Comparison of ENCODE assay signal across 20 cellular contexts in the genomic region with DNA sequence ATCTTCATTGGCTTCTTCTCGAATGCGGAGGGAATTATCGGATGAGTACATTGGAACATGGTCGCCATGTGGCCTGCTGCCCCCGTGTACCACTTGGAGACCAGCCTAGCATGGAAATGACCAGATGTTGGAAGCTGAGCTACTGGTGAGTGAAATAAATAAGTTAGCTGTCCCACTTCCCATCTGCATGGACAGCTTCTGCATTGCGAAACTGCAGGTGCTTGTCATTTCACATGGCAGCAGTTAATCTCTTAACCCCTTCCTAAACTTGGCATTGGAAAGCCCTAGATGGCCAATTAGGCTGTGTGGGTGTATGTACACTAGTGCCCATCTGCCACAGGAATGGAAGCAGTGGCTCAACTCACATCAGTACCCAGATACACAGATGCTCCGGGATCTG.
DNase-seq lines count a peak whose midpoint lies in the region; ATAC-seq and TF ChIP-seq lines count a peak whose summit lies in the region.
"Had no signal": no experiment of that assay in that cellular context is flagged by ENCODE, and none has a peak within 500 bp of the region (broad histone marks: within the 10 kb centered on the region; RNA-seq: fewer than 3 reads in every experiment).

No MANE protein-coding gene starts in this region.

- no peaks in the 10 kb centered on the region for H3K36me3 ChIP-seq in endodermal cell (ENCODE audit: control insufficient read depth, insufficient read depth, low read length)
- H3K36me3 ChIP-seq: BE2C, Peyer's patch had no signal

- no peak overlapping the region for H3K27ac ChIP-seq in endodermal cell (ENCODE audit: low read depth, low read length)
- H3K27ac ChIP-seq: HL-60, Peyer's patch, SK-N-MC had no signal

- CTCF ChIA-PET in activated naive CD4-positive, alpha-beta T cell treated with anti-CD3 and anti-CD28 coated beads, Interleukin-2, amount 10 ng/mL, durations not matched to agents 7 days and 5 days (lab: Charles Lee) = no interaction called here

- no peaks in the 10 kb centered on the region for H3K9me3 ChIP-seq in endodermal cell (ENCODE audit: control insufficient read depth, low read length)
- H3K9me3 ChIP-seq: BE2C, Peyer's patch had no signal

- H3K27me3 Mint-ChIP-seq in endodermal cell (ENCODE audit: insufficient read depth) = no peaks in the 10 kb centered on the region
- peaks cover 4% of the 10 kb centered on the region for H3K27me3 Mint-ChIP-seq in activated naive CD4-positive, alpha-beta T cell treated with anti-CD3 and anti-CD28 coated beads, Interleukin-2, amount 10 ng/mL, durations not matched to agents 7 days and 5 days

- H3K27ac Mint-ChIP-seq in endodermal cell = no peak overlapping the region
- H3K27ac Mint-ChIP-seq in activated naive CD4-positive, alpha-beta T cell treated with anti-CD3 and anti-CD28 coated beads, Interleukin-2, amount 10 ng/mL, durations not matched to agents 7 days and 5 days = no peak overlapping the region
- H3K27ac Mint-ChIP-seq: CD14-positive monocyte; CD8-positive, alpha-beta memory T cell had no signal

- DNase-seq in Ammon's horn (ENCODE audit: low spot score) (peak; percentile 15), DMS 273 treated with DMSO at 0.1 percent for 48 hours (lab: John Stamatoyannopoulos, UW) (peak; percentile 79), NCI-H524 (lab: John Stamatoyannopoulos, UW) (peak; percentile 90 to 96), renal cortical epithelial cell (ENCODE audit: low read depth) (peak; percentile 14), endodermal cell (no peak)
- DNase-seq in activated naive CD4-positive, alpha-beta T cell treated with anti-CD3 and anti-CD28 coated beads, Interleukin-2, amount 10 ng/mL, durations not matched to agents 7 days and 5 days = no peak
- DNase-seq: BE2C; CD8-positive, alpha-beta memory T cell; DMS153; NCI-H1417; NCI-H1694; NCI-H2029 treated with DMSO at 0.1 percent for 48 hours; NCI-H748 treated with DMSO at 0.1 percent for 48 hours; OCI-M1; Peyer's patch; SIG-M5 had no signal

- ATAC-seq in GM21528 (IDR thresholded peaks at IDR 0.05; ENCODE audit: low FRiP score, unreplicated experiment) = no peak

- H3K27me3 ChIP-seq in endodermal cell (ENCODE audit: control insufficient read depth, insufficient read depth, low read length, poor library complexity, severe bottlenecking) = no peaks in the 10 kb centered on the region
- H3K27me3 ChIP-seq: Peyer's patch had no signal

- no peaks in the 10 kb centered on the region for H3K9me3 Mint-ChIP-seq in endodermal cell
- no peaks in the 10 kb centered on the region for H3K9me3 Mint-ChIP-seq in activated naive CD4-positive, alpha-beta T cell treated with anti-CD3 and anti-CD28 coated beads, Interleukin-2, amount 10 ng/mL, durations not matched to agents 7 days and 5 days
- H3K9me3 Mint-ChIP-seq: CD14-positive monocyte; CD8-positive, alpha-beta memory T cell had no signal

- H3K4me1 Mint-ChIP-seq in endodermal cell = peaks cover 15% of the 10 kb centered on the region
- no peaks in the 10 kb centered on the region for H3K4me1 Mint-ChIP-seq in activated naive CD4-positive, alpha-beta T cell treated with anti-CD3 and anti-CD28 coated beads, Interleukin-2, amount 10 ng/mL, durations not matched to agents 7 days and 5 days
- H3K4me1 Mint-ChIP-seq: CD8-positive, alpha-beta memory T cell had no signal

- H3K4me3 Mint-ChIP-seq in endodermal cell = no peak overlapping the region
- H3K4me3 Mint-ChIP-seq in activated naive CD4-positive, alpha-beta T cell treated with anti-CD3 and anti-CD28 coated beads, Interleukin-2, amount 10 ng/mL, durations not matched to agents 7 days and 5 days = no peak overlapping the region
- H3K4me3 Mint-ChIP-seq: CD14-positive monocyte; CD8-positive, alpha-beta memory T cell had no signal

- H3K4me1 ChIP-seq in endodermal cell (ENCODE audit: control insufficient read depth, insufficient read depth, low read length) = no peaks in the 10 kb centered on the region
- H3K4me1 ChIP-seq: BE2C, Peyer's patch had no signal

- no peak for TF ChIP-seq CTCF in endodermal cell (conservative IDR thresholded peaks at IDR 0.05)

- H3K4me3 ChIP-seq in endodermal cell (ENCODE audit: low read length) = no peak overlapping the region
- H3K4me3 ChIP-seq: Peyer's patch, SK-N-MC had no signal

- H3K9ac ChIP-seq in endodermal cell (ENCODE audit: extremely low read depth, low read length, poor library complexity, severe bottlenecking) = no peak overlapping the region

- H3K36me3 Mint-ChIP-seq in endodermal cell (ENCODE audit: low read depth) = no peaks in the 10 kb centered on the region
- no peaks in the 10 kb centered on the region for H3K36me3 Mint-ChIP-seq in activated naive CD4-positive, alpha-beta T cell treated with anti-CD3 and anti-CD28 coated beads, Interleukin-2, amount 10 ng/mL, durations not matched to agents 7 days and 5 days
- H3K36me3 Mint-ChIP-seq: CD14-positive monocyte had no signal

- 97 to 100% methylated on average over 6 to 7 of the region's 7 CpGs for WGBS in endodermal cell (ENCODE audit: insufficient coverage in 1 of 2, insufficient read length in 1 of 2), 2 experiments

Comparison
In these comparisons a context has a peak if more than half of its experiments do, and no peak if none do; other contexts are left out.
1. DNase-seq: peak in Ammon's horn (single experiment), DMS 273 treated with DMSO at 0.1 percent for 48 hours (single experiment), NCI-H524 (2 of 2) and renal cortical epithelial cell (single experiment); none in endodermal cell (single experiment) and activated naive CD4-positive, alpha-beta T cell treated with anti-CD3 and anti-CD28 coated beads, Interleukin-2, amount 10 ng/mL, durations not matched to agents 7 days and 5 days (single experiment).